In the genomic region with DNA sequence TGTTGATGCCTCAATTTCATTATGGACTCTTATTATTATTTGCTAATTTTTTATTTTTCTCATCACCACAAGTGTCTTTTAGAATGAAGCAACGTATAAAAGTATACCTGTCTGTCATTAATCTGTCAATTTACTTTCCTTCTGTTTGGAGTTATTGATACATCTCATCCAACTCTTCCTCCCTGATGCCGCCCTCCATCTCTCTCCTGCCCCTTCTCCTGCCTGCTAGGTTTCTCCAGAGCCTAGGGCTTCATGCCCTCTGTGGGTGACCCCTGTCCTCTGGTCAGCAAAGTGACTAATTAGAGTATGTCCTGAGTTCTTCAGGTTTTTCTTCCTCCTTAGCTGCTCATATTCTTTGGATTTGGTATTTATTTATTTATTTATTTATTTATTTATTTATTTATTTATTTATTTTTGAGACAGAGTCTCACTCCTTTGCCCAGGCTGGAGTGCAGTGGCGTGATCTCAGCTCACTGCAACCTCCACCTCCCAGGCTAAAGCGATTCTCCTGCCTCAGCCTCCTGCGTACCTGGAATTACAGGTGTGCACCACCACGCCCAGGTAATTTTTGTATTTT, we compare ENCODE assay signal across 35 cellular contexts.
"Had no signal": no experiment of that assay in that cellular context is flagged by ENCODE, and none has a peak within 500 bp of the region (broad histone marks: within the 10 kb centered on the region; RNA-seq: fewer than 3 reads in every experiment).

No MANE protein-coding gene starts in this region.

- H3K27me3 ChIP-seq: MG63 had no signal

- H3K4me3 ChIP-seq: MG63 had no signal

- H3K36me3 ChIP-seq: MG63 had no signal

- DNase-seq: Karpas-422, Kasumi-1, MG63, MM.1S, MV-4-11, NCI-H1048, NCI-H1092, NCI-H1092 treated with DMSO at 0.1 percent for 48 hours, NCI-H1105, NCI-H1105 treated with DMSO at 0.1 percent for 48 hours, NCI-H1417, NCI-H1417 treated with DMSO at 0.1 percent for 48 hours, NCI-H1436, NCI-H1436 treated with DMSO at 0.1 percent for 48 hours, NCI-H146, NCI-H1694, NCI-H1694 treated with DMSO at 0.1 percent for 48 hours, NCI-H187, NCI-H187 treated with DMSO at 0.1 percent for 48 hours, NCI-H1930, NCI-H2029, NCI-H2029 treated with DMSO at 0.1 percent for 48 hours, NCI-H2081, NCI-H2081 treated with DMSO at 0.1 percent for 48 hours, NCI-H2107, NCI-H2171, NCI-H2171 treated with DMSO at 0.1 percent for 48 hours, NCI-H2227 treated with DMSO at 0.1 percent for 48 hours, NCI-H226, NCI-H345, NCI-H446, NCI-H446 treated with DMSO at 0.1 percent for 48 hours, NCI-H510A, NCI-H510A treated with DMSO at 0.1 percent for 48 hours, NCI-H524 had no signal

- H3K9me3 ChIP-seq: MG63 had no signal
